Comparison of ENCODE assay signal across 25 cellular contexts in genomic region chr2:217177687-217178086, GRCh38.
"Had no signal": no experiment of that assay in that cellular context is flagged by ENCODE, and none has a peak within 500 bp of the region (broad histone marks: within the 10 kb centered on the region; RNA-seq: fewer than 3 reads in every experiment).

No MANE protein-coding gene starts in this region.

- H3K36me3 ChIP-seq: adrenal gland, breast epithelium, cardiac muscle cell, esophagus squamous epithelium had no signal

- H3K4me3 ChIP-seq: adrenal gland, body of pancreas, breast epithelium, cardiac muscle cell, coronary artery, dorsolateral prefrontal cortex, esophagus squamous epithelium had no signal

- DNase-seq: activated CD4-positive, alpha-beta memory T cell treated with anti-CD3 and anti-CD28 coated beads, Interleukin-2, amount 10 ng/mL, durations not matched to agents 7 days and 5 days; activated CD4-positive, alpha-beta T cell treated with anti-CD3 and anti-CD28 coated beads for 1 hour; activated CD4-positive, alpha-beta T cell treated with anti-CD3 and anti-CD28 coated beads for 4 hours; activated CD4-positive, alpha-beta T cell treated with anti-CD3 and anti-CD28 coated beads, Interleukin-2, amount 10 ng/mL, durations not matched to agents 7 days and 5 days; activated CD4-positive, alpha-beta T cell treated with anti-CD3 and anti-CD28 coated beads, Interleukin-2, amount 50 U/mL, for 4 hours; activated CD4-positive, CD25-positive, alpha-beta regulatory T cell; activated effector memory CD4-positive, alpha-beta T cell treated with Interleukin-2 at 50 U/mL for 16 hours; activated gamma-delta T cell treated with Interleukin-2 at 50 U/mL for 16 hours; activated naive CD4-positive, alpha-beta T cell treated with anti-CD3 and anti-CD28 coated beads, Interleukin-2, amount 50 U/mL, for 16 hours; activated naive CD4-positive, alpha-beta T cell treated with Interleukin-2 at 50 U/mL for 16 hours; activated T-cell treated with anti-CD3 and anti-CD28 coated beads, Interleukin-2, amount 50 U/mL, for 4 hours; adrenal gland; amygdala; aorta; body of pancreas; central memory CD4-positive, alpha-beta T cell; esophagus squamous epithelium; head of caudate nucleus; T-helper 2 cell had no signal

- H3K9me3 ChIP-seq: adrenal gland, body of pancreas, breast epithelium, esophagus squamous epithelium had no signal

- H3K27ac ChIP-seq: adrenal gland, body of pancreas, breast epithelium, cardiac muscle cell, coronary artery, epithelial cell of prostate, esophagus squamous epithelium had no signal

- ATAC-seq: activated T-cell treated with anti-CD3 and anti-CD28 coated beads, Interleukin-2, amount 50 U/mL, for 4 hours; activated T-helper 17 cell treated with anti-CD3 and anti-CD28 coated beads, Interleukin-2, amount 50 U/mL, for 72 hours; body of pancreas had no signal
